In genomic region chr10:68469838-68470237, GRCh38 we compare ENCODE assay signal across 12 cellular contexts.
DNase-seq lines count a peak whose midpoint lies in the region; ATAC-seq and TF ChIP-seq lines count a peak whose summit lies in the region.
"Had no signal": no experiment of that assay in that cellular context is flagged by ENCODE, and none has a peak within 500 bp of the region (broad histone marks: within the 10 kb centered on the region; RNA-seq: fewer than 3 reads in every experiment).

No MANE protein-coding gene starts in this region.

- peak overlapping the region; percentile 21 for H3K4me3 Mint-ChIP-seq in memory B cell

- no peak for ATAC-seq in memory B cell (ENCODE audit: low read depth)
- ATAC-seq in HG03520 (IDR thresholded peaks at IDR 0.05; ENCODE audit: unreplicated experiment): no peak
- no peak for ATAC-seq in HG02884 (IDR thresholded peaks at IDR 0.05; ENCODE audit: unreplicated experiment)

- H3K27ac ChIP-seq in ACC112 (ENCODE audit: low read depth, low read length) (no peak overlapping the region), VCaP (peak overlapping the region; percentile 81; the same call in 1 of the 2 replicates)

- H3K4me3 ChIP-seq in ACC112 (ENCODE audit: low read depth, low read length): peak overlapping the region; percentile 86
- H3K4me3 ChIP-seq in GM12865 (ENCODE audit: low read depth, low read length): peak overlapping the region; percentile 98

- peaks cover 6% of the 10 kb centered on the region for H3K4me1 Mint-ChIP-seq in memory B cell

- H3K27ac Mint-ChIP-seq in memory B cell: no peak overlapping the region
- H3K27ac Mint-ChIP-seq: naive B cell had no signal

- H3K79me2 ChIP-seq in ACC112 (ENCODE audit: control insufficient read depth, insufficient read depth, low read length, unreplicated experiment): peaks cover 22% of the 10 kb centered on the region

- H3K36me3 ChIP-seq in ACC112 (ENCODE audit: insufficient read depth, low read length): peaks cover 3% of the 10 kb centered on the region; the same call in 1 of the 2 replicates

- H3K36me3 Mint-ChIP-seq in memory B cell: peaks cover 3% of the 10 kb centered on the region
- H3K36me3 Mint-ChIP-seq: naive B cell had no signal

- H3K27me3 Mint-ChIP-seq in memory B cell: no peaks in the 10 kb centered on the region
- H3K27me3 Mint-ChIP-seq: naive B cell had no signal

- H3K9me3 Mint-ChIP-seq in memory B cell: no peaks in the 10 kb centered on the region
- H3K9me3 Mint-ChIP-seq: naive B cell had no signal

- H3K4me1 ChIP-seq in ACC112 (ENCODE audit: control insufficient read depth, insufficient read depth, low read length, unreplicated experiment): peaks cover 9% of the 10 kb centered on the region

- peak overlapping the region; percentile 21 for H2AFZ ChIP-seq in ACC112 (ENCODE audit: low read length, unreplicated experiment)

- TF ChIP-seq CTCF in GM12865 (IDR thresholded peaks at IDR 0.05; ENCODE audit: insufficient read depth, low read depth, low read length, missing control alignments): no peak
- no peak for TF ChIP-seq CTCF in VCaP (conservative IDR thresholded peaks at IDR 0.05)

- DNase-seq in GM12865 (ENCODE audit: low read depth): no peak
- no peak for DNase-seq in memory B cell (ENCODE audit: low spot score in 2 of 2)
- no peak for DNase-seq in NCI-H1436 treated with DMSO at 0.1 percent for 48 hours (lab: John Stamatoyannopoulos, UW)
- no peak for DNase-seq in SKM-1 (lab: John Stamatoyannopoulos, UW; ENCODE audit: unreplicated experiment)
- DNase-seq: cerebellar nuclear complex; islet precursor cell; naive B cell; stimulated activated CD8-positive, alpha-beta memory T cell treated with anti-CD3 and anti-CD28 coated beads, Interleukin-4, amount 100 ng/mL, for 48 hours had no signal

- no peaks in the 10 kb centered on the region for H3K27me3 ChIP-seq in ACC112 (ENCODE audit: insufficient read depth, low read length)
